ENCODE assay signal across 12 cellular contexts in genomic region chr1:160652065-160652641, GRCh38. TPM values are rescaled to one million over a fixed set of nuclear protein-coding genes. Genes with fewer than 3 reads are reported as not detected.
DNase-seq lines count a peak whose midpoint lies in the region; ATAC-seq and TF ChIP-seq lines count a peak whose summit lies in the region.
"Not testable (repeated sequence)": the region's sequence is repeated elsewhere in the genome, so short reads cannot be mapped to it uniquely, and the experiment has no call there.
"Had no signal": no experiment of that assay in that cellular context is flagged by ENCODE, and none has a peak within 500 bp of the region (broad histone marks: within the 10 kb centered on the region; RNA-seq: fewer than 3 reads in every experiment).

No MANE protein-coding gene starts in this region.

- not testable (repeated sequence) for H2AFZ ChIP-seq in hepatocyte

- not testable (repeated sequence) for H3K9me3 Mint-ChIP-seq in T-helper 2 cell treated with Interferon-gamma antibody and Interleukin-4, amounts not matched to agents 5 μg/mL and 100 μg/mL, for 36 hours; activated naive CD8-positive, alpha-beta T cell treated with anti-CD3 and anti-CD28 coated beads for 36 hours; naive thymus-derived CD4-positive, alpha-beta T cell

- TF ChIP-seq CTCF in GM12864 (IDR thresholded peaks at IDR 0.05; ENCODE audit: low read depth, low read length, missing control alignments); hepatocyte (IDR thresholded peaks at IDR 0.05; ENCODE audit: poor library complexity): not testable (repeated sequence)

- H3K79me2 ChIP-seq in hepatocyte: not testable (repeated sequence)

- H3K4me1 ChIP-seq in BLaER1 (peaks cover 100% of the 10 kb centered on the region), HUES6 (ENCODE audit: control insufficient read depth, insufficient read depth, low read length) (peaks cover 43% of the 10 kb centered on the region), hepatocyte (ENCODE audit: insufficient read depth) (peaks cover 41% of the 10 kb centered on the region)
- peaks cover 11 to 66% of the 10 kb centered on the region in 2 donors for H3K4me1 ChIP-seq in naive thymus-derived CD4-positive, alpha-beta T cell (ENCODE audit: control insufficient read depth in 2 of 2, insufficient read depth in 2 of 2, low read length in 2 of 2)

- not testable (repeated sequence) for H4K20me1 ChIP-seq in BLaER1; hepatocyte (ENCODE audit: insufficient read depth, poor library complexity, severe bottlenecking)

- H3K27me3 Mint-ChIP-seq in T-helper 2 cell treated with Interferon-gamma antibody and Interleukin-4, amounts not matched to agents 5 μg/mL and 100 μg/mL, for 36 hours (ENCODE audit: low read depth); activated naive CD8-positive, alpha-beta T cell treated with anti-CD3 and anti-CD28 coated beads for 36 hours; naive thymus-derived CD4-positive, alpha-beta T cell: not testable (repeated sequence)

- POLR2A ChIA-PET in naive thymus-derived CD4-positive, alpha-beta T cell (lab: Charles Lee): interaction anchor here (0.6 to 8.1 kb wide), 6 partner anchors 8 to 73 kb away, joined by 3 to 63 read pairs (median 4); no protein-coding TSS in a partner anchor

- intact Hi-C loops in naive thymus-derived CD4-positive, alpha-beta T cell (cut with micrococcal nuclease): loop anchor here in 1 of 2 donors (1.0 kb wide), 1 partner anchor 23 kb away; no protein-coding TSS in a partner anchor

- not testable (repeated sequence) for ATAC-seq in naive thymus-derived CD4-positive, alpha-beta T cell

- H3K9me3 ChIP-seq in BLaER1; HUES6 (ENCODE audit: control insufficient read depth, insufficient read depth, low read depth, low read length); hepatocyte (ENCODE audit: low read depth); naive thymus-derived CD4-positive, alpha-beta T cell (ENCODE audit: control insufficient read depth in 2 of 3, low read length in 3 of 3): not testable (repeated sequence)

- not testable (repeated sequence) for DNase-seq in GM12864 (ENCODE audit: low read depth); activated naive CD8-positive, alpha-beta T cell treated with anti-CD3 and anti-CD28 coated beads for 36 hours
- DNase-seq in NCI-H345 (lab: John Stamatoyannopoulos, UW) (peak; percentile 72), hepatocyte (ENCODE audit: low spot score) (peak; percentile 55)
- peak; percentile 3 for DNase-seq in T-helper 2 cell treated with Interferon-gamma antibody and Interleukin-4, amounts not matched to agents 5 μg/mL and 100 μg/mL, for 36 hours (ENCODE audit: low spot score)
- DNase-seq in naive thymus-derived CD4-positive, alpha-beta T cell: peak in 7 of 9 donors; percentile 27 to 70 (median 54)

- CTCF ChIA-PET in naive thymus-derived CD4-positive, alpha-beta T cell (lab: Charles Lee): interaction anchor here (0.8 to 1.6 kb wide), 4 partner anchors 28 to 44 kb away, joined by 3 to 9 read pairs (median 6); no protein-coding TSS in a partner anchor

- WGBS in hepatocyte (ENCODE audit: low lambda C conversion rate, missing lambda C conversion rate): 11% methylated on average over 8 of the region's 8 CpGs

- H3K9me2 ChIP-seq in hepatocyte (replicated peaks; ENCODE audit: insufficient read depth): not testable (repeated sequence)

- peak overlapping the region; percentile 33 for H3K27ac Mint-ChIP-seq in T-helper 2 cell treated with Interferon-gamma antibody and Interleukin-4, amounts not matched to agents 5 μg/mL and 100 μg/mL, for 36 hours
- H3K27ac Mint-ChIP-seq in activated naive CD8-positive, alpha-beta T cell treated with anti-CD3 and anti-CD28 coated beads for 36 hours: peak overlapping the region; percentile 31
- peak overlapping the region; percentile 71 to 97 (median 95) for H3K27ac Mint-ChIP-seq in naive thymus-derived CD4-positive, alpha-beta T cell

- H3K36me3 ChIP-seq in BLaER1; HUES6 (ENCODE audit: control insufficient read depth, insufficient read depth, low read length); hepatocyte (replicated peaks; ENCODE audit: insufficient read depth, low read depth); naive thymus-derived CD4-positive, alpha-beta T cell (ENCODE audit: control insufficient read depth in 2 of 3, insufficient read depth in 3 of 3, low read length in 3 of 3): not testable (repeated sequence)

- peak overlapping the region; percentile 95 for H3K4me2 ChIP-seq in BLaER1
- H3K4me2 ChIP-seq in hepatocyte: peak overlapping the region; percentile 2

- peak overlapping the region; percentile 80 for H3K27ac ChIP-seq in BLaER1
- peak overlapping the region; percentile 93 for H3K27ac ChIP-seq in HUES6 (ENCODE audit: low read depth, low read length)
- H3K27ac ChIP-seq in hepatocyte: peak overlapping the region; percentile 85
- H3K27ac ChIP-seq in naive thymus-derived CD4-positive, alpha-beta T cell (ENCODE audit: low read depth, low read length): peak overlapping the region; percentile 55

- not testable (repeated sequence) for H3K36me3 Mint-ChIP-seq in T-helper 2 cell treated with Interferon-gamma antibody and Interleukin-4, amounts not matched to agents 5 μg/mL and 100 μg/mL, for 36 hours (ENCODE audit: low read depth)
- H3K36me3 Mint-ChIP-seq in activated naive CD8-positive, alpha-beta T cell treated with anti-CD3 and anti-CD28 coated beads for 36 hours: peaks cover 26% of the 10 kb centered on the region
- H3K36me3 Mint-ChIP-seq in naive thymus-derived CD4-positive, alpha-beta T cell: peaks cover 0 to 25% (median 0%) of the 10 kb centered on the region in 5 donors

- peaks cover 62% of the 10 kb centered on the region for H3K4me1 Mint-ChIP-seq in T-helper 2 cell treated with Interferon-gamma antibody and Interleukin-4, amounts not matched to agents 5 μg/mL and 100 μg/mL, for 36 hours (ENCODE audit: low read depth)
- H3K4me1 Mint-ChIP-seq in activated naive CD8-positive, alpha-beta T cell treated with anti-CD3 and anti-CD28 coated beads for 36 hours: peaks cover 62% of the 10 kb centered on the region
- H3K4me1 Mint-ChIP-seq in naive thymus-derived CD4-positive, alpha-beta T cell: peaks cover 45 to 96% (median 82%) of the 10 kb centered on the region in 7 donors

- H3K27me3 ChIP-seq in BLaER1; HUES6 (ENCODE audit: control insufficient read depth, insufficient read depth, low read length); hepatocyte; naive thymus-derived CD4-positive, alpha-beta T cell (ENCODE audit: control insufficient read depth in 2 of 2, insufficient read depth in 2 of 2, low read length in 2 of 2): not testable (repeated sequence)

- H3K4me3 ChIP-seq in BLaER1; hepatocyte; naive thymus-derived CD4-positive, alpha-beta T cell (ENCODE audit: low read length): not testable (repeated sequence)
- H3K4me3 ChIP-seq in GM12864 (ENCODE audit: low read depth, low read length): peak overlapping the region; percentile 42
- H3K4me3 ChIP-seq in HUES6 (ENCODE audit: low read depth, low read length): peak overlapping the region; percentile 5; the same call in 1 of the 2 replicates

- H3K4me3 Mint-ChIP-seq in T-helper 2 cell treated with Interferon-gamma antibody and Interleukin-4, amounts not matched to agents 5 μg/mL and 100 μg/mL, for 36 hours; activated naive CD8-positive, alpha-beta T cell treated with anti-CD3 and anti-CD28 coated beads for 36 hours: not testable (repeated sequence)
- peak overlapping the region; percentile 4 to 74 (median 34) for H3K4me3 Mint-ChIP-seq in naive thymus-derived CD4-positive, alpha-beta T cell

- H3K9ac ChIP-seq in BLaER1 (peak overlapping the region; percentile 18; the same call in 1 of the 2 replicates), HUES6 (ENCODE audit: low read length) (peak overlapping the region; percentile 81)

RNA-seq across cellular contexts. Expression of gene SLAMF1, which starts 5.3 kb away (rescaled TPM):
- 10 to 100 TPM; 39.8 to 41.6 TPM for total RNA-seq in activated naive CD8-positive, alpha-beta T cell treated with anti-CD3 and anti-CD28 coated beads for 36 hours
- 0.20 and 1.2 TPM in 2 replicates for total RNA-seq in hepatocyte
- 2.1 and 2.3 TPM in 2 replicates for polyA plus RNA-seq in hepatocyte
- 10 to 100 TPM; 18.3 to 90.3 (median 31.9) TPM for total RNA-seq in naive thymus-derived CD4-positive, alpha-beta T cell
- polyA plus RNA-seq in naive thymus-derived CD4-positive, alpha-beta T cell: 10 to 100 TPM; 14.6 to 17.4 TPM
- total RNA-seq: SK-MEL-5 had no signal
- polyA plus RNA-seq: BJ had no signal

RNA-seq across cellular contexts. Expression of gene CD48, which starts 59.5 kb away (rescaled TPM):
- total RNA-seq in activated naive CD8-positive, alpha-beta T cell treated with anti-CD3 and anti-CD28 coated beads for 36 hours: 100 to 1,000 TPM; 376 to 385 TPM
- 0.30 and 0.68 TPM in 2 replicates for total RNA-seq in hepatocyte
- not detected in 2 replicates for polyA plus RNA-seq in hepatocyte
- total RNA-seq in naive thymus-derived CD4-positive, alpha-beta T cell: 100 to 1,000 TPM; 253 to 438 (median 358) TPM
- polyA plus RNA-seq in naive thymus-derived CD4-positive, alpha-beta T cell: 100 to 1,000 TPM; 200 to 223 TPM
- total RNA-seq: A172, dermis microvascular lymphatic vessel endothelial cell, SK-MEL-5 had no signal
- polyA plus RNA-seq: BJ had no signal

Comparison
In these comparisons a context has a peak if more than half of its experiments do, and no peak if none do; other contexts are left out.
1. H3K27ac Mint-ChIP-seq: peak in every context shown above with its lines; median percentile 95 in naive thymus-derived CD4-positive, alpha-beta T cell; 33 in T-helper 2 cell treated with Interferon-gamma antibody and Interleukin-4, amounts not matched to agents 5 μg/mL and 100 μg/mL, for 36 hours; 31 in activated naive CD8-positive, alpha-beta T cell treated with anti-CD3 and anti-CD28 coated beads for 36 hours.
2. RNA of gene CD48, which starts 59.5 kb away (total RNA-seq): 376 to 385 TPM in activated naive CD8-positive, alpha-beta T cell treated with anti-CD3 and anti-CD28 coated beads for 36 hours and 253 to 438 TPM in naive thymus-derived CD4-positive, alpha-beta T cell; 0.30 to 0.68 TPM in hepatocyte; every median in the first group is over 100 times any median in the second.
3. Peak in every context shown above with its lines, with median percentiles within 50 percentile points of each other: H3K27ac ChIP-seq.